Comparison of ENCODE assay signal across 29 cellular contexts in genomic region chr22:20943104-20943933, GRCh38. TPM values are rescaled to one million over a fixed set of nuclear protein-coding genes. Genes with fewer than 3 reads are reported as not detected.
"Had no signal": no experiment of that assay in that cellular context is flagged by ENCODE, and none has a peak within 500 bp of the region (broad histone marks: within the 10 kb centered on the region; RNA-seq: fewer than 3 reads in every experiment).

No MANE protein-coding gene starts in this region.

- H3K27ac Mint-ChIP-seq: activated CD4-positive, alpha-beta memory T cell treated with anti-CD3 and anti-CD28 coated beads for 36 hours; activated CD4-positive, alpha-beta T cell treated with anti-CD3 and anti-CD28 coated beads, Interleukin-2, amount 10 ng/mL, durations not matched to agents 7 days and 5 days; activated naive CD4-positive, alpha-beta T cell treated with anti-CD3 and anti-CD28 coated beads, Interleukin-2, amount 10 ng/mL, durations not matched to agents 7 days and 5 days; activated naive CD8-positive, alpha-beta T cell treated with anti-CD3 and anti-CD28 coated beads, Interleukin-2, amount 10 ng/mL, durations not matched to agents 7 days and 5 days; activated T-helper 17 cell treated with anti-CD3 and anti-CD28 coated beads, Interleukin-2, amount 50 U/mL, for 72 hours; T-cell had no signal

- H3K4me3 Mint-ChIP-seq: activated CD4-positive, alpha-beta memory T cell treated with anti-CD3 and anti-CD28 coated beads for 36 hours; activated CD4-positive, alpha-beta T cell treated with anti-CD3 and anti-CD28 coated beads, Interleukin-2, amount 10 ng/mL, durations not matched to agents 7 days and 5 days; activated naive CD4-positive, alpha-beta T cell treated with anti-CD3 and anti-CD28 coated beads, Interleukin-2, amount 10 ng/mL, durations not matched to agents 7 days and 5 days; activated naive CD8-positive, alpha-beta T cell treated with anti-CD3 and anti-CD28 coated beads, Interleukin-2, amount 10 ng/mL, durations not matched to agents 7 days and 5 days; activated T-helper 17 cell treated with anti-CD3 and anti-CD28 coated beads, Interleukin-2, amount 50 U/mL, for 72 hours; T-cell had no signal

- H3K27me3 Mint-ChIP-seq: activated CD4-positive, alpha-beta memory T cell treated with anti-CD3 and anti-CD28 coated beads for 36 hours; activated CD4-positive, alpha-beta T cell treated with anti-CD3 and anti-CD28 coated beads, Interleukin-2, amount 10 ng/mL, durations not matched to agents 7 days and 5 days; activated naive CD4-positive, alpha-beta T cell treated with anti-CD3 and anti-CD28 coated beads, Interleukin-2, amount 10 ng/mL, durations not matched to agents 7 days and 5 days; activated naive CD8-positive, alpha-beta T cell treated with anti-CD3 and anti-CD28 coated beads, Interleukin-2, amount 10 ng/mL, durations not matched to agents 7 days and 5 days; activated T-helper 17 cell treated with anti-CD3 and anti-CD28 coated beads, Interleukin-2, amount 50 U/mL, for 72 hours; T-cell had no signal

- H3K9me3 ChIP-seq: adrenal gland, breast epithelium had no signal

- H3K36me3 ChIP-seq: adrenal gland, breast epithelium had no signal

- H3K27ac ChIP-seq: adrenal gland, breast epithelium, SK-N-MC, VCaP had no signal

- DNase-seq: activated CD4-positive, alpha-beta memory T cell treated with anti-CD3 and anti-CD28 coated beads for 36 hours; activated CD4-positive, alpha-beta T cell treated with anti-CD3 and anti-CD28 coated beads, Interleukin-2, amount 10 ng/mL, durations not matched to agents 7 days and 5 days; activated CD4-positive, CD25-positive, alpha-beta regulatory T cell; activated CD8-positive, alpha-beta memory T cell treated with anti-CD3 and anti-CD28 coated beads for 24 hours; activated gamma-delta T cell; activated naive CD4-positive, alpha-beta T cell treated with anti-CD3 and anti-CD28 coated beads, Interleukin-2, amount 10 ng/mL, durations not matched to agents 7 days and 5 days; activated naive CD8-positive, alpha-beta T cell treated with anti-CD3 and anti-CD28 coated beads, Interleukin-2, amount 10 ng/mL, durations not matched to agents 7 days and 5 days; activated T-cell treated with anti-CD3 and anti-CD28 coated beads for 4 hours; activated T-cell treated with anti-CD3 and anti-CD28 coated beads, Interleukin-2, amount 50 U/mL, for 48 hours; adrenal gland; anterior cingulate cortex; Karpas-422; MM.1S; NCI-H1105; NCI-H1436; NCI-H1694 treated with DMSO at 0.1 percent for 48 hours; NCI-H2029 treated with DMSO at 0.1 percent for 48 hours; NCI-H510A treated with DMSO at 0.1 percent for 48 hours; NCI-H69; NK-92 treated with Interleukin-12 subunit alpha and Interleukin-12 subunit beta, amount 100 ng/mL, for 24 hours; OCI-M1; RPMI8226; T-cell had no signal

- H3K9me3 Mint-ChIP-seq: activated CD4-positive, alpha-beta memory T cell treated with anti-CD3 and anti-CD28 coated beads for 36 hours; activated CD4-positive, alpha-beta T cell treated with anti-CD3 and anti-CD28 coated beads, Interleukin-2, amount 10 ng/mL, durations not matched to agents 7 days and 5 days; activated naive CD4-positive, alpha-beta T cell treated with anti-CD3 and anti-CD28 coated beads, Interleukin-2, amount 10 ng/mL, durations not matched to agents 7 days and 5 days; activated naive CD8-positive, alpha-beta T cell treated with anti-CD3 and anti-CD28 coated beads, Interleukin-2, amount 10 ng/mL, durations not matched to agents 7 days and 5 days; activated T-helper 17 cell treated with anti-CD3 and anti-CD28 coated beads, Interleukin-2, amount 50 U/mL, for 72 hours; T-cell had no signal

- H3K27me3 ChIP-seq: adrenal gland, breast epithelium had no signal

- ATAC-seq: activated T-helper 17 cell treated with anti-CD3 and anti-CD28 coated beads, Interleukin-2, amount 50 U/mL, for 72 hours; Panc1; Right ventricle myocardium inferior; T-cell had no signal

- H3K4me3 ChIP-seq: adrenal gland, breast epithelium, SK-N-MC had no signal

RNA-seq across cellular contexts. Expression of gene AIFM3, which starts 23.7 kb away (rescaled TPM):
- total RNA-seq: activated CD4-positive, alpha-beta memory T cell treated with anti-CD3 and anti-CD28 coated beads for 36 hours; activated T-helper 17 cell treated with anti-CD3 and anti-CD28 coated beads, Interleukin-2, amount 50 U/mL, for 72 hours had no signal
